Comparison of ENCODE assay signal across 26 cellular contexts in genomic region chr1:159652506-159652905, GRCh38.
DNase-seq lines count a peak whose midpoint lies in the region; ATAC-seq and TF ChIP-seq lines count a peak whose summit lies in the region.
"Had no signal": no experiment of that assay in that cellular context is flagged by ENCODE, and none has a peak within 500 bp of the region (broad histone marks: within the 10 kb centered on the region; RNA-seq: fewer than 3 reads in every experiment).

No MANE protein-coding gene starts in this region.

- H3K4me2 ChIP-seq in hepatocyte, result no peak overlapping the region

- ATAC-seq in GM21423 (IDR thresholded peaks at IDR 0.05; ENCODE audit: unreplicated experiment), result no peak
- ATAC-seq: GM12878, Right ventricle myocardium inferior had no signal

- no peaks in the 10 kb centered on the region for H3K9me3 ChIP-seq in hepatocyte (ENCODE audit: low read depth)
- H3K9me3 ChIP-seq: MG63 had no signal

- no peaks in the 10 kb centered on the region for H3K4me1 ChIP-seq in ACC112 (ENCODE audit: control insufficient read depth, insufficient read depth, low read length, unreplicated experiment)
- H3K4me1 ChIP-seq in hepatocyte (ENCODE audit: insufficient read depth), result no peaks in the 10 kb centered on the region

- H3K36me3 ChIP-seq in ACC112 (ENCODE audit: insufficient read depth, low read length) (no peaks in the 10 kb centered on the region), hepatocyte (replicated peaks; ENCODE audit: insufficient read depth, low read depth) (no peaks in the 10 kb centered on the region)
- H3K36me3 ChIP-seq: MG63 had no signal

- H2AFZ ChIP-seq in ACC112 (ENCODE audit: low read length, unreplicated experiment), result peak overlapping the region; percentile 24
- no peak overlapping the region for H2AFZ ChIP-seq in hepatocyte

- H3K27ac ChIP-seq in ACC112 (ENCODE audit: low read depth, low read length), result no peak overlapping the region
- no peak overlapping the region for H3K27ac ChIP-seq in hepatocyte
- H3K27ac ChIP-seq: C4-2B, HL-60 had no signal

- H3K9me2 ChIP-seq in hepatocyte (replicated peaks; ENCODE audit: insufficient read depth), result no peaks in the 10 kb centered on the region

- no peaks in the 10 kb centered on the region for H4K20me1 ChIP-seq in hepatocyte (ENCODE audit: insufficient read depth, poor library complexity, severe bottlenecking)

- no peak for TF ChIP-seq CTCF in fibroblast of pulmonary artery (IDR thresholded peaks at IDR 0.05; ENCODE audit: low read length, missing control alignments)
- TF ChIP-seq CTCF in hepatocyte (IDR thresholded peaks at IDR 0.05; ENCODE audit: poor library complexity), result no peak

- peak; percentile 9 for DNase-seq in EH (ENCODE audit: low read depth)
- peak; percentile 17 for DNase-seq in amniotic epithelial cell (ENCODE audit: low read depth)
- DNase-seq in fibroblast of pulmonary artery (ENCODE audit: low read depth), result peak; percentile 27
- no peak for DNase-seq in hepatocyte (ENCODE audit: low spot score)
- DNase-seq in pons (ENCODE audit: low spot score), result no peak
- DNase-seq in HK-2 (ENCODE audit: unreplicated experiment), result no peak
- DNase-seq: AML-193; DMS 273 treated with DMSO at 0.1 percent for 48 hours; DND-41; GDM1; H9; Karpas-422; MG63; NCI-H1048; NCI-H146; NCI-H2081; NCI-H2171 treated with DMSO at 0.1 percent for 48 hours; NCI-H446 treated with DMSO at 0.1 percent for 48 hours; NCI-H748 treated with DMSO at 0.1 percent for 48 hours; NK-92 treated with Interleukin-12 subunit alpha and Interleukin-12 subunit beta, amount 100 ng/mL, for 24 hours had no signal

- H3K4me3 ChIP-seq in ACC112 (ENCODE audit: low read depth, low read length) (no peak overlapping the region), fibroblast of pulmonary artery (replicated peaks; ENCODE audit: low read depth, low read length) (no peak overlapping the region), hepatocyte (no peak overlapping the region)
- H3K4me3 ChIP-seq: GM12878, MG63 had no signal

- WGBS in hepatocyte (ENCODE audit: low lambda C conversion rate, missing lambda C conversion rate), result 92% methylated on average over 1 of the region's 1 CpG

- H3K27me3 ChIP-seq in ACC112 (ENCODE audit: insufficient read depth, low read length) (no peaks in the 10 kb centered on the region), hepatocyte (no peaks in the 10 kb centered on the region)
- H3K27me3 ChIP-seq: MG63 had no signal

- H3K79me2 ChIP-seq in ACC112 (ENCODE audit: control insufficient read depth, insufficient read depth, low read length, unreplicated experiment), result no peaks in the 10 kb centered on the region
- no peaks in the 10 kb centered on the region for H3K79me2 ChIP-seq in hepatocyte

Comparison
In these comparisons a context has a peak if more than half of its experiments do, and no peak if none do; other contexts are left out.
1. DNase-seq: peak in EH (single experiment), amniotic epithelial cell (single experiment) and fibroblast of pulmonary artery (single experiment); none in hepatocyte (single experiment), pons (single experiment) and HK-2 (single experiment).